8 cellular contexts compared by ENCODE assay signal in the genomic region with DNA sequence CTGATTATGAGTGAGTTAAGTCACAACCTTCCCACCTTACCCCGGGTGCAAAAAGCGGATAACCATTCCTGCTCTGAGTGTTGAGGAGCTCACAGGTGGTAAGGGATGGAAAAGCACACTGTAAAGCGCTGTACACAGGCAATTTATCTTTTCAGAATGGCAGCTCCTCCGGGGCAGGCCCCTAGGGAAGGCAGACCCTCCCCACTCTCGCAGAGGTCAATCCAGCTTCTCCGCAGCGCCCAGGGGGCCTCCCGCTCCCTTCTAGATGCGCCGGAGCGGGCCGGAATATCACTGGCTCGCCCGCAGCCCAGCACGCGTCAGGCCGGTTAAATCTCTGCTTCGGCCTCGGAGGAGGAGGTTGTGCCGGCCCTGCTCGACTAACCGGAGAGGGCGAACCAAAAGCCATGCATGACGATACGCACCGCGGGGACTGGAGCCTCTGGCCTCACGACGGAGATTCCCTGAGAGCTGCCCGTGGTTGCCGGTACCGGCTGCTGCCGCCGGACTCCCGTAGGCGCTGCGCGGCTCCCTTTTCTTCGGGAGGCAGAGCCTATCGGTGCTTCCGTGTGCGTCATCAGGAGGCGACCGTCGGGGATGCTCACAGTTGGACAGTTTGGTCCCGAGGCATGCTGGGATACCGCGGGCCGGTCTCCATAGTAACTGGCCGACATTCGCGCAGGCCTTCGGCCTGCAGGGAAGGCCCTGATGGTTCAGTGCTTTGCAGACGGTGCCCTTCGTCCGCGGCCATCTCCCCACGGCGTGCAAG. TPM values are rescaled to one million over a fixed set of nuclear protein-coding genes. Genes with fewer than 3 reads are reported as not detected.
DNase-seq lines count a peak whose midpoint lies in the region; ATAC-seq and TF ChIP-seq lines count a peak whose summit lies in the region.

A gene with protein sequence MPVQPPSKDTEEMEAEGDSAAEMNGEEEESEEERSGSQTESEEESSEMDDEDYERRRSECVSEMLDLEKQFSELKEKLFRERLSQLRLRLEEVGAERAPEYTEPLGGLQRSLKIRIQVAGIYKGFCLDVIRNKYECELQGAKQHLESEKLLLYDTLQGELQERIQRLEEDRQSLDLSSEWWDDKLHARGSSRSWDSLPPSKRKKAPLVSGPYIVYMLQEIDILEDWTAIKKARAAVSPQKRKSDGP (minus strand): TSS at position 555 of the 766 bp plus-strand sequence. CDS start 2,870 bp downstream, outside the sequence.

- H3K4me3 ChIP-seq in spleen: peak within 1 kb of the TSS; percentile 90 to 99 (median 98)

- H3K36me3 ChIP-seq in spleen: peaks cover 7 to 34% (median 25%) of the 10 kb centered on the region in 6 donors

- intact Hi-C loops in spleen (cut with DNase I; ENCODE audit: low total_unique reads): no loop called here

- ATAC-seq in HG03196 (IDR thresholded peaks at IDR 0.05; ENCODE audit: unreplicated experiment): peak; percentile 68

- in situ Hi-C loops in GM18951 (cut with MboI; ENCODE audit: low sequenced_read_pairs, unreplicated experiment): no loop called here

- TF ChIP-seq CTCF in spleen (IDR thresholded peaks at IDR 0.05 in 8 of 11, conservative IDR thresholded peaks at IDR 0.05 in 3 of 11): peak in 10 of 11 experiments; percentile 8 to 58 (median 32)

- H3K9me3 ChIP-seq in spleen: no peaks in the 10 kb centered on the region

- 0 to 1% (median 1%) methylated on average over 33 to 59 of the region's 59 CpGs for WGBS in spleen, 5 donors

- TF ChIP-seq POLR2A in GM18951 (IDR thresholded peaks at IDR 0.05; ENCODE audit: extremely low read depth, insufficient read depth, insufficient read length): peak; percentile 97
- TF ChIP-seq POLR2A in spleen (IDR thresholded peaks at IDR 0.05): peak in 2 of 3 donors; percentile 81

- H3K27ac ChIP-seq in caudate nucleus (ENCODE audit: low read depth, low read length) (peak within 1 kb of the TSS; percentile 38), spleen (peak within 1 kb of the TSS; percentile 68 to 92 (median 82))

- H3K27me3 ChIP-seq in spleen (replicated peaks in 1 of 7): peaks cover 0 to 5% (median 0%) of the 10 kb centered on the region in 7 donors

- DNase-seq in AG08395 (ENCODE audit: low spot score): peak; percentile 96
- peak; percentile 96 for DNase-seq in NCI-H345 treated with DMSO at 0.1 percent for 48 hours (lab: John Stamatoyannopoulos, UW; ENCODE audit: unreplicated experiment)
- peak; percentile 88 to 93 (median 90) for DNase-seq in activated CD4-positive, CD25-positive, alpha-beta regulatory T cell (lab: John Stamatoyannopoulos, UW)
- DNase-seq in caudate nucleus (lab: John Stamatoyannopoulos, UW): peak; percentile 64 to 98 (median 94)
- peak; percentile 98 for DNase-seq in iris pigment epithelial cell (ENCODE audit: low read depth)
- DNase-seq in spleen: peak; percentile 100

- peaks cover 34 to 70% (median 49%) of the 10 kb centered on the region in 6 donors for H3K4me1 ChIP-seq in spleen

RNA-seq across cellular contexts. Expression of the gene that starts here (rescaled TPM):
- total RNA-seq in spleen: 10 to 100 TPM; 32.3 to 52.5 (median 37.2) TPM
- 10 to 100 TPM; 61.6 to 90.6 (median 83.0) TPM for polyA plus RNA-seq in spleen

Comparison
In these comparisons a context has a peak if more than half of its experiments do, and no peak if none do; other contexts are left out.
1. Peak in every context shown above with its lines: DNase-seq, ATAC-seq, H3K4me3 ChIP-seq and H3K27ac ChIP-seq.